25 cellular contexts compared by ENCODE assay signal in the genomic region with DNA sequence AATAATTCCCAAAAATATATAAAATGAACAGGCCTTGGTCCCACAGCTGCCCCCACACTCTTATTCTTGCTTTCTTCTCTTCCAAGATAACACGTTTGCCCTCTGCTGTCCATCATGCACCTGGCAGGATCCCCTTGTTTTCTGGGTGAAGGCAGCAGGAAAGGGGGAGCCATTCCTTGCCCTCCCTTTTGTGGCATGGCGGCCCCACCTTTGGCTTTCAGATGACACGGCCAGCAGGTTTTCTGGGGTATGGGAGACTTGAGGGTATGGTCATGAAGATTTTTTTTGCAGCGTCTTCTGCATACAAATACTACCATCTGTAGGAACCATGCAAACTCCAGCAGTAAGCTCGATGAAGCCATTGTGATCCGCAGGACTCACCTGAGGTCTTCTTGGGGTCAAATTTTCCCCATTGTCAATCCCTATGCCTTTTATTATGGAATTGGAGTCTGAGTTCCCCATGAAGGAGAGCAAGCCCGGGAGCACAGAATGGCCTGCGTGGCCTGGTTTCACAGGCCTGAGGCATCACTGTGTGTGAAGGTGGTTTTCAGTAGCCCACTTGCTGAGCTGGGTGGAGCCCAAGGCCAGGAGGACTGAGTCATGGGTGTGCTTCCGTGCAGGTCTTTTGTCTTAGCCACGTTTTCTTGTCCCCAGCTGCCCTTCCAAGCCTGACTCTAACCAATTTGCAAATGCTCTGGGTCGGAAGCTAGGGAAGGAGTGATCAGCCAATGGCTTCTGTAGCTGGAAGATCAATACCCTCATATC.
DNase-seq lines count a peak whose midpoint lies in the region; ATAC-seq and TF ChIP-seq lines count a peak whose summit lies in the region.
"Had no signal": no experiment of that assay in that cellular context is flagged by ENCODE, and none has a peak within 500 bp of the region (broad histone marks: within the 10 kb centered on the region; RNA-seq: fewer than 3 reads in every experiment).

No MANE protein-coding gene starts in this region.

- no peaks in the 10 kb centered on the region for H3F3A ChIP-seq in neural progenitor cell (ENCODE audit: low read depth)

- H3K27ac Mint-ChIP-seq in neural progenitor cell = peak overlapping the region; percentile 28
- H3K27ac Mint-ChIP-seq in immature natural killer cell = no peak overlapping the region
- H3K27ac Mint-ChIP-seq: CD4-positive, alpha-beta memory T cell; GM23338; H9 had no signal

- H3K4me1 ChIP-seq in adrenal gland (replicated peaks in 1 of 2) (peaks cover 0 to 6% of the 10 kb centered on the region in 2 donors), neural progenitor cell (no peaks in the 10 kb centered on the region)

- DNase-seq in Daoy (ENCODE audit: low read depth) (peak; percentile 38), HT1080 (ENCODE audit: low read depth) (peak; percentile 14), adrenal gland (peak in 5 of 7 donors; percentile 35 to 59 (median 46)), neural progenitor cell (ENCODE audit: low spot score) (no peak), lower leg skin (ENCODE audit: low spot score in 2 of 2) (no peak), immature natural killer cell (no peak)
- DNase-seq: C1 segment of cervical spinal cord; CD4-positive, alpha-beta memory T cell; COR-L47; DMS53; GDM1; H9; NCI-H1048; NCI-H1436; NCI-H2029; NCI-H446; NCI-H524 treated with DMSO at 0.1 percent for 48 hours; NCI-H82; PC-9; SHP77 had no signal

- H3K36me3 Mint-ChIP-seq in neural progenitor cell (peaks cover 20% of the 10 kb centered on the region), immature natural killer cell (no peaks in the 10 kb centered on the region)
- H3K36me3 Mint-ChIP-seq: CD4-positive, alpha-beta memory T cell; IgD-negative memory B cell had no signal

- TF ChIP-seq CTCF in adrenal gland (IDR thresholded peaks at IDR 0.05) (no peak), neural progenitor cell (IDR thresholded peaks at IDR 0.05) (no peak), lower leg skin (IDR thresholded peaks at IDR 0.05) (no peak)

- H2AFZ ChIP-seq in neural progenitor cell (replicated peaks) = no peak overlapping the region
- H2AFZ ChIP-seq: GM23338, PC-9 had no signal

- H3K27ac ChIP-seq in adrenal gland (peak overlapping the region in 1 of 5 donors; percentile 33), neural progenitor cell (no peak overlapping the region)
- H3K27ac ChIP-seq: KMS-11, PC-9 had no signal

- no peak overlapping the region for H3K9ac ChIP-seq in neural progenitor cell
- H3K9ac ChIP-seq: KMS-11 had no signal

- H3K4me3 ChIP-seq in adrenal gland = no peak overlapping the region
- H3K4me3 ChIP-seq in neural progenitor cell = no peak overlapping the region
- H3K4me3 ChIP-seq in lower leg skin (ENCODE audit: low read depth, poor library complexity, severe bottlenecking) = no peak overlapping the region
- H3K4me3 ChIP-seq: GM12878, GM23338, PC-9 had no signal

- H3K36me3 ChIP-seq in adrenal gland (replicated peaks in 1 of 2) (no peaks in the 10 kb centered on the region), neural progenitor cell (no peaks in the 10 kb centered on the region)

- H3K4me1 Mint-ChIP-seq in neural progenitor cell = peaks cover 8% of the 10 kb centered on the region
- no peaks in the 10 kb centered on the region for H3K4me1 Mint-ChIP-seq in immature natural killer cell
- H3K4me1 Mint-ChIP-seq: CD4-positive, alpha-beta memory T cell; GM23338 had no signal

- intact Hi-C loops in adrenal gland (cut with DNase I) (no loop called here), lower leg skin (cut with DNase I; ENCODE audit: low total_unique reads) (no loop called here)

- no peaks in the 10 kb centered on the region for H3K79me2 ChIP-seq in neural progenitor cell (ENCODE audit: low read depth)

- 77 to 82% (median 77%) methylated on average over 11 of the region's 11 CpGs for WGBS in adrenal gland, 4 donors
- 86 to 90% methylated on average over 11 of the region's 11 CpGs for WGBS in lower leg skin, 2 donors

- H4K20me1 ChIP-seq in neural progenitor cell (ENCODE audit: low read depth) = no peaks in the 10 kb centered on the region

- no peak for ATAC-seq in GM21367 (IDR thresholded peaks at IDR 0.05; ENCODE audit: unreplicated experiment)
- ATAC-seq: GM12878, GM23338 had no signal

- no peak overlapping the region for H3K4me2 ChIP-seq in neural progenitor cell
- H3K4me2 ChIP-seq: GM23338, KMS-11, PC-9 had no signal

- H3K9me3 Mint-ChIP-seq in neural progenitor cell = peaks cover 23% of the 10 kb centered on the region
- H3K9me3 Mint-ChIP-seq in immature natural killer cell = peaks cover 0 to 2% (median 0%) of the 10 kb centered on the region in 6 donors
- H3K9me3 Mint-ChIP-seq: IgD-negative memory B cell had no signal

- H3K9me3 ChIP-seq in adrenal gland (replicated peaks in 1 of 3) = no peaks in the 10 kb centered on the region
- no peaks in the 10 kb centered on the region for H3K9me3 ChIP-seq in neural progenitor cell (ENCODE audit: low read depth)

- H3K27me3 ChIP-seq in adrenal gland = no peaks in the 10 kb centered on the region
- H3K27me3 ChIP-seq in neural progenitor cell = no peaks in the 10 kb centered on the region

- TF ChIP-seq POLR2A in adrenal gland (IDR thresholded peaks at IDR 0.05) (no peak), lower leg skin (IDR thresholded peaks at IDR 0.05) (no peak)

- no peaks in the 10 kb centered on the region for H3K27me3 Mint-ChIP-seq in neural progenitor cell (ENCODE audit: insufficient read depth, low read depth)
- H3K27me3 Mint-ChIP-seq in immature natural killer cell (ENCODE audit: low read depth in 3 of 3) = peaks cover 0 to 2% (median 1%) of the 10 kb centered on the region in 3 donors
- H3K27me3 Mint-ChIP-seq: IgD-negative memory B cell had no signal

- H3K4me3 Mint-ChIP-seq in neural progenitor cell = no peak overlapping the region
- H3K4me3 Mint-ChIP-seq in immature natural killer cell = no peak overlapping the region
- H3K4me3 Mint-ChIP-seq: CD4-positive, alpha-beta memory T cell; GM23338; H9; IgD-negative memory B cell had no signal

Comparison
In these comparisons a context has a peak if more than half of its experiments do, and no peak if none do; other contexts are left out.
1. DNase-seq: peak in Daoy (single experiment), HT1080 (single experiment) and adrenal gland (5 of 7); none in neural progenitor cell (single experiment), lower leg skin (0 of 2) and immature natural killer cell (0 of 3).